ENCODE assay signal across 17 cellular contexts in genomic region chr5:56039985-56040384, GRCh38. TPM values are rescaled to one million over a fixed set of nuclear protein-coding genes. Genes with fewer than 3 reads are reported as not detected.
DNase-seq lines count a peak whose midpoint lies in the region; ATAC-seq and TF ChIP-seq lines count a peak whose summit lies in the region.
"Had no signal": no experiment of that assay in that cellular context is flagged by ENCODE, and none has a peak within 500 bp of the region (broad histone marks: within the 10 kb centered on the region; RNA-seq: fewer than 3 reads in every experiment).

No MANE protein-coding gene starts in this region.

- no peaks in the 10 kb centered on the region for H3K36me3 ChIP-seq in CD8-positive, alpha-beta memory T cell (ENCODE audit: insufficient read depth, low read length)
- H3K36me3 ChIP-seq in mesenchymal stem cell (ENCODE audit: control insufficient read depth in 1 of 2, insufficient read depth in 2 of 2, low read depth in 1 of 2, low read length in 2 of 2): no peaks in the 10 kb centered on the region
- H3K36me3 ChIP-seq: adrenal gland, MG63, thoracic aorta had no signal

- H3K4ac ChIP-seq in mesenchymal stem cell (ENCODE audit: low read depth in 1 of 2, low read length in 2 of 2): no peak overlapping the region

- no peak overlapping the region for H2BK120ac ChIP-seq in mesenchymal stem cell (ENCODE audit: low read depth, low read length)

- H3K9me3 Mint-ChIP-seq in CD8-positive, alpha-beta memory T cell: no peaks in the 10 kb centered on the region
- H3K9me3 Mint-ChIP-seq in natural killer cell treated with Interleukin-12 subunit alpha and Interleukin-12 subunit beta and Interleukin-15 and Interleukin-18, amount 100 ng/mL, for 72 hours: no peaks in the 10 kb centered on the region

- no peak overlapping the region for H3K18ac ChIP-seq in mesenchymal stem cell (ENCODE audit: low read depth in 1 of 2, low read length in 2 of 2)

- no peak overlapping the region for H2BK15ac ChIP-seq in mesenchymal stem cell (ENCODE audit: low read depth, poor library complexity, severe bottlenecking)

- H2AFZ ChIP-seq in mesenchymal stem cell (ENCODE audit: low read depth, low read length): no peak overlapping the region
- H2AFZ ChIP-seq: PC-9 had no signal

- no peak overlapping the region for H2AK5ac ChIP-seq in mesenchymal stem cell (ENCODE audit: low read length, severe bottlenecking)

- no peak for DNase-seq in CD8-positive, alpha-beta memory T cell
- peak; percentile 11 to 65 for DNase-seq in NOMO-1 (lab: John Stamatoyannopoulos, UW; ENCODE audit: unreplicated experiment in 2 of 2)
- DNase-seq in cardiac fibroblast (ENCODE audit: low read depth in 2 of 2): peak; percentile 56 to 79
- peak; percentile 50 for DNase-seq in mesenchymal stem cell
- DNase-seq in superior temporal gyrus (ENCODE audit: extremely low spot score): no peak
- no peak for DNase-seq in natural killer cell treated with Interleukin-12 subunit alpha and Interleukin-12 subunit beta and Interleukin-15 and Interleukin-18, amount 100 ng/mL, for 72 hours (ENCODE audit: low spot score)
- DNase-seq in NCI-H774 (lab: John Stamatoyannopoulos, UW): no peak
- no peak for DNase-seq in NCI-H2227 (lab: John Stamatoyannopoulos, UW; ENCODE audit: unreplicated experiment)
- DNase-seq: activated effector memory CD4-positive, alpha-beta T cell treated with Interleukin-2 at 50 U/mL for 16 hours; adrenal gland; AML-193; MG63; NCI-H187; NCI-H510A treated with DMSO at 0.1 percent for 48 hours had no signal

- ATAC-seq in natural killer cell treated with Interleukin-12 subunit alpha and Interleukin-12 subunit beta and Interleukin-15 and Interleukin-18, amount 100 ng/mL, for 72 hours: no peak
- ATAC-seq: activated CD4-positive, CD25-positive, alpha-beta regulatory T cell treated with anti-CD3 and anti-CD28 coated beads, Interleukin-2, amount 50 U/mL, for 24 hours had no signal

- WGBS in mesenchymal stem cell: 24% methylated on average over 2 of the region's 2 CpGs

- H3K36me3 Mint-ChIP-seq in CD8-positive, alpha-beta memory T cell: no peaks in the 10 kb centered on the region
- H3K36me3 Mint-ChIP-seq in natural killer cell treated with Interleukin-12 subunit alpha and Interleukin-12 subunit beta and Interleukin-15 and Interleukin-18, amount 100 ng/mL, for 72 hours: no peaks in the 10 kb centered on the region

- H3K23ac ChIP-seq in mesenchymal stem cell (ENCODE audit: low read length in 2 of 2): no peak overlapping the region

- H4K91ac ChIP-seq in mesenchymal stem cell (ENCODE audit: low read length): no peak overlapping the region

- H3K14ac ChIP-seq in mesenchymal stem cell (ENCODE audit: low read length in 2 of 2): no peak overlapping the region

- H3K4me2 ChIP-seq in mesenchymal stem cell (ENCODE audit: low read length, poor library complexity, severe bottlenecking): no peak overlapping the region
- H3K4me2 ChIP-seq: PC-9 had no signal

- H3K27me3 Mint-ChIP-seq in CD8-positive, alpha-beta memory T cell: peaks cover 6 to 7% of the 10 kb centered on the region in 2 donors
- H3K27me3 Mint-ChIP-seq in natural killer cell treated with Interleukin-12 subunit alpha and Interleukin-12 subunit beta and Interleukin-15 and Interleukin-18, amount 100 ng/mL, for 72 hours: peaks cover 14 to 24% of the 10 kb centered on the region in 2 donors

- H3K79me1 ChIP-seq in mesenchymal stem cell (replicated peaks; ENCODE audit: low read length, poor library complexity, severe bottlenecking): no peaks in the 10 kb centered on the region

- H3K27ac ChIP-seq in CD8-positive, alpha-beta memory T cell (ENCODE audit: low read depth, low read length): peak overlapping the region; percentile 6
- no peak overlapping the region for H3K27ac ChIP-seq in mesenchymal stem cell (ENCODE audit: low read length, poor library complexity, severe bottlenecking)
- H3K27ac ChIP-seq: PC-9, thoracic aorta had no signal

- no peaks in the 10 kb centered on the region for H3K4me1 Mint-ChIP-seq in CD8-positive, alpha-beta memory T cell
- peaks cover 0 to 2% of the 10 kb centered on the region in 2 donors for H3K4me1 Mint-ChIP-seq in natural killer cell treated with Interleukin-12 subunit alpha and Interleukin-12 subunit beta and Interleukin-15 and Interleukin-18, amount 100 ng/mL, for 72 hours (ENCODE audit: low read depth in 2 of 2)

- no peaks in the 10 kb centered on the region for H3K27me3 ChIP-seq in CD8-positive, alpha-beta memory T cell (ENCODE audit: insufficient read depth, low read length, poor library complexity, severe bottlenecking)
- H3K27me3 ChIP-seq in mesenchymal stem cell (ENCODE audit: control insufficient read depth in 1 of 2, insufficient read depth in 1 of 2, low read length in 2 of 2): no peaks in the 10 kb centered on the region
- H3K27me3 ChIP-seq: adrenal gland, MG63 had no signal

- H3K4me1 ChIP-seq in CD8-positive, alpha-beta memory T cell (ENCODE audit: insufficient read depth, low read length): peaks cover 9% of the 10 kb centered on the region
- peaks cover 4% of the 10 kb centered on the region for H3K4me1 ChIP-seq in mesenchymal stem cell (ENCODE audit: control insufficient read depth, insufficient read depth, low read depth, low read length)

- POLR2A ChIA-PET in CD8-positive, alpha-beta memory T cell (lab: Charles Lee): no interaction called here

- no peaks in the 10 kb centered on the region for H3K9me3 ChIP-seq in CD8-positive, alpha-beta memory T cell (ENCODE audit: low read length)
- no peaks in the 10 kb centered on the region for H3K9me3 ChIP-seq in mesenchymal stem cell (ENCODE audit: control insufficient read depth, low read length)
- H3K9me3 ChIP-seq: adrenal gland, MG63, thoracic aorta had no signal

- no peak overlapping the region for H3K9ac ChIP-seq in mesenchymal stem cell (ENCODE audit: low read length)

- H3K4me3 ChIP-seq in CD8-positive, alpha-beta memory T cell (ENCODE audit: low read length): no peak overlapping the region
- H3K4me3 ChIP-seq in cardiac fibroblast (replicated peaks in 1 of 2; ENCODE audit: low read depth in 2 of 2, low read length in 2 of 2) (no peak overlapping the region), mesenchymal stem cell (ENCODE audit: insufficient read depth in 1 of 2, low read depth in 1 of 2, low read length in 2 of 2) (no peak overlapping the region)
- H3K4me3 ChIP-seq: adrenal gland, MG63, PC-9, thoracic aorta had no signal

- H4K8ac ChIP-seq in mesenchymal stem cell (ENCODE audit: low read length): no peak overlapping the region

- H3K27ac Mint-ChIP-seq in CD8-positive, alpha-beta memory T cell: no peak overlapping the region
- H3K27ac Mint-ChIP-seq in natural killer cell treated with Interleukin-12 subunit alpha and Interleukin-12 subunit beta and Interleukin-15 and Interleukin-18, amount 100 ng/mL, for 72 hours: no peak overlapping the region

- no peak for TF ChIP-seq CTCF in cardiac fibroblast (IDR thresholded peaks at IDR 0.05; ENCODE audit: low read depth, low read length)

- H3K4me3 Mint-ChIP-seq in CD8-positive, alpha-beta memory T cell: no peak overlapping the region
- no peak overlapping the region for H3K4me3 Mint-ChIP-seq in natural killer cell treated with Interleukin-12 subunit alpha and Interleukin-12 subunit beta and Interleukin-15 and Interleukin-18, amount 100 ng/mL, for 72 hours

- peak overlapping the region in 1 of 2 experiments; percentile 29 for H2BK12ac ChIP-seq in mesenchymal stem cell (ENCODE audit: low read length in 2 of 2)

- no peak overlapping the region for H2BK5ac ChIP-seq in mesenchymal stem cell (ENCODE audit: low read depth, low read length, poor library complexity, severe bottlenecking)

- CTCF ChIA-PET in CD8-positive, alpha-beta memory T cell (lab: Charles Lee): no interaction called here

RNA-seq across cellular contexts. Expression of gene IL6ST, which starts 45.2 kb away (rescaled TPM):
- total RNA-seq in CD8-positive, alpha-beta memory T cell: 10 to 100 TPM; 52.2 to 60.0 TPM
- 18.1 TPM for polyA plus RNA-seq in CD8-positive, alpha-beta memory T cell
- 1,394 TPM for polyA plus RNA-seq in mesenchymal stem cell (2013, experiment 1 of 2)
- polyA plus RNA-seq in mesenchymal stem cell (2013, experiment 2 of 2): 1,387 TPM
- 10 to 100 TPM; 52.7 to 55.4 TPM for total RNA-seq in natural killer cell treated with Interleukin-12 subunit alpha and Interleukin-12 subunit beta and Interleukin-15 and Interleukin-18, amount 100 ng/mL, for 72 hours

Comparison
In these comparisons a context has a peak if more than half of its experiments do, and no peak if none do; other contexts are left out.
1. DNase-seq: peak in NOMO-1 (2 of 2), cardiac fibroblast (2 of 2) and mesenchymal stem cell (single experiment); none in CD8-positive, alpha-beta memory T cell (0 of 5), superior temporal gyrus (single experiment), natural killer cell treated with Interleukin-12 subunit alpha and Interleukin-12 subunit beta and Interleukin-15 and Interleukin-18, amount 100 ng/mL, for 72 hours (single experiment), NCI-H774 (single experiment) and NCI-H2227 (single experiment).